ENCODE assay signal across 8 cellular contexts in the genomic region with DNA sequence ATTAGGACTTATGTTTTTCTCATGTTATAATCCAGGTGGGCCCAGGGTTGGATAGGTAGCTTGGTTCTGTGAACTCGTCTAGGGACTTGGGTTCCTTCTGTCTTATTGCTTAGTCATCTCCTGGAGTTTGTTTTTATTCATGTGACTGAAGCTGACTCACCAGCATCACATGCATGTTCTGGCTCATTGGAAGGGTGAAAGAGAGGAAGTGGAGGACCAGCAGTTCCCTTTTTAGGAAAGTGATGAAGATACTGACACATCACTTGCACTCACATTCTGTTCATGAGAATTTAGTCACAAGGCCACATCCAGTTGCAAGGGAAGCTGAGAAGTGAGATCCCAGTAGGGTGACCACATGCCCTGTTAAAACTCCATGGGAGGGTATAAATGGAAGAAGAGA.
A peak's percentile ranks its signal among the peaks of the same experiment; 100 is the strongest.
DNase-seq lines count a peak whose midpoint lies in the region; ATAC-seq, FAIRE-seq and TF ChIP-seq lines count a peak whose summit lies in the region.
"Not testable (repeated sequence)": the region's sequence is repeated elsewhere in the genome, so short reads cannot be mapped to it uniquely, and the experiment has no call there.

No MANE protein-coding gene starts in this region.

- not testable (repeated sequence) for TF ChIP-seq POLR2A in GM12878 (IDR thresholded peaks at IDR 0.05; ENCODE audit: low read depth, low read length)

- intact Hi-C loops in GM12878 (cut with micrococcal nuclease; ENCODE audit: unreplicated experiment); left ventricle myocardium superior (cut with micrococcal nuclease); aorta (cut with DNase I): not testable (repeated sequence)

- 0% methylated on average over 1 of the region's 1 CpG for WGBS in GM12878 (ENCODE audit: insufficient coverage, insufficient replicate concordance, low lambda C conversion rate, missing lambda C conversion rate)
- 10 to 17% methylated on average over 1 of the region's 1 CpG for WGBS in aorta, 2 donors

- not testable (repeated sequence) for FAIRE-seq in GM12878 (lab: Jason Lieb, UNC)

- CTCF ChIA-PET in T-cell (lab: Charles Lee); GM12878 (lab: Yijun Ruan, JAX): not testable (repeated sequence)

- not testable (repeated sequence) for H4K20me1 ChIP-seq in GM12878 (ENCODE audit: control insufficient read depth, insufficient read depth)

- in situ Hi-C loops in GM12878 (cut with MboI): not testable (repeated sequence)

- DNase-seq in HFFc6; T-cell; GM12878 (ENCODE audit: low read depth, low spot score); left ventricle myocardium superior; aorta: not testable (repeated sequence)

- not testable (repeated sequence) for H3K4me3 ChIP-seq in GM12878; neutrophil (ENCODE audit: low read depth in 1 of 2, low read length in 1 of 2); aorta (ENCODE audit: low read length in 2 of 2)

- not testable (repeated sequence) for H3K27ac ChIP-seq in GM12878 (ENCODE audit: control insufficient read depth, insufficient read depth); aorta (ENCODE audit: low read depth in 1 of 2, low read length in 2 of 2)
- peak overlapping the region; percentile 67 for H3K27ac ChIP-seq in neutrophil

- not testable (repeated sequence) for H3K36me3 Mint-ChIP-seq in HFFc6 (ENCODE audit: low read depth); T-cell

- ATAC-seq in GM18858 (IDR thresholded peaks at IDR 0.05; ENCODE audit: unreplicated experiment) (peak; percentile 66), HG03439 (IDR thresholded peaks at IDR 0.05; ENCODE audit: unreplicated experiment) (peak; percentile 46), T-cell (replicated peaks in 1 of 4) (peak in 3 of 4 experiments; percentile 23 to 72 (median 65)), GM12878 (peak; percentile 79), left ventricle myocardium superior (peak; percentile 83), aorta (ENCODE audit: low FRiP score) (peak; percentile 78)

- not testable (repeated sequence) for H3K4me1 Mint-ChIP-seq in HFFc6 (ENCODE audit: low read depth); T-cell

- not testable (repeated sequence) for H3K9me3 Mint-ChIP-seq in HFFc6, T-cell

- not testable (repeated sequence) for H2AFZ ChIP-seq in GM12878 (ENCODE audit: control insufficient read depth, low read depth, low read length)

- SMC1A ChIA-PET in GM12878 (lab: Charles Lee; ENCODE audit: uncharacterized antibody, unreplicated experiment): not testable (repeated sequence)

- H3K79me2 ChIP-seq in GM12878 (ENCODE audit: control insufficient read depth, insufficient read depth, low read length): not testable (repeated sequence)

- H3K4me1 ChIP-seq in GM12878 (ENCODE audit: control insufficient read depth, insufficient read depth, low read length); neutrophil (ENCODE audit: control insufficient read depth in 1 of 2, insufficient read depth in 1 of 2, low read depth in 1 of 2, low read length in 1 of 2); aorta (ENCODE audit: control insufficient read depth in 1 of 2, insufficient read depth in 2 of 2, low read length in 2 of 2): not testable (repeated sequence)

- H3K27me3 ChIP-seq in GM12878 (replicated peaks in 1 of 2; ENCODE audit: control insufficient read depth in 2 of 2, insufficient read depth in 2 of 2, low read length in 1 of 2); neutrophil; aorta (ENCODE audit: control insufficient read depth in 1 of 2, insufficient read depth in 2 of 2, low read length in 1 of 2): not testable (repeated sequence)

- H3K9me3 ChIP-seq in GM12878 (replicated peaks; ENCODE audit: control insufficient read depth, insufficient read depth, low read length); neutrophil; aorta (ENCODE audit: control insufficient read depth, low read length): not testable (repeated sequence)

- POLR2A ChIA-PET in T-cell (lab: Charles Lee); GM12878 (lab: Charles Lee): not testable (repeated sequence)

- H3K27ac Mint-ChIP-seq in HFFc6: peak overlapping the region; percentile 64
- not testable (repeated sequence) for H3K27ac Mint-ChIP-seq in T-cell

- not testable (repeated sequence) for TF ChIP-seq EP300 in GM12878 (IDR thresholded peaks at IDR 0.05; ENCODE audit: borderline replicate concordance in 1 of 2, control insufficient read depth in 1 of 2, low read depth in 2 of 2, low read length in 2 of 2)

- not testable (repeated sequence) for H3K4me3 Mint-ChIP-seq in HFFc6, T-cell

- H3K36me3 ChIP-seq in GM12878 (ENCODE audit: control insufficient read depth in 2 of 2, insufficient read depth in 2 of 2, low read length in 1 of 2); neutrophil; aorta (ENCODE audit: control insufficient read depth in 1 of 2, insufficient read depth in 2 of 2, low read length in 1 of 2): not testable (repeated sequence)

- TF ChIP-seq RAD21 in GM12878 (IDR thresholded peaks at IDR 0.05; ENCODE audit: insufficient read depth, low read depth, low read length): not testable (repeated sequence)

- RAD21 ChIA-PET in GM12878 (lab: Charles Lee; ENCODE audit: unreplicated experiment): not testable (repeated sequence)

- H3K27me3 Mint-ChIP-seq in HFFc6 (ENCODE audit: insufficient read depth); T-cell: not testable (repeated sequence)

- not testable (repeated sequence) for H3K4me2 ChIP-seq in GM12878 (ENCODE audit: control insufficient read depth, insufficient read depth)

- not testable (repeated sequence) for H3K9ac ChIP-seq in GM12878 (ENCODE audit: control insufficient read depth, insufficient read depth, low read length)

- not testable (repeated sequence) for BruUV-seq in GM12878 (replicated peaks; lab: Mats Ljungman, UMichigan)

- TF ChIP-seq CTCF in HFFc6 (IDR thresholded peaks at IDR 0.05); GM12878 (IDR thresholded peaks at IDR 0.05 in 2 of 3, conservative IDR thresholded peaks at IDR 0.05 in 1 of 3; ENCODE audit: control insufficient read depth in 2 of 3, extremely low read depth in 1 of 3, insufficient read depth in 1 of 3, low read depth in 3 of 3, low read length in 3 of 3); neutrophil (IDR thresholded peaks at IDR 0.05): not testable (repeated sequence)
